21 cellular contexts compared by ENCODE assay signal in genomic region chr6:39102821-39103136, GRCh38. TPM values are rescaled to one million over a fixed set of nuclear protein-coding genes. Genes with fewer than 3 reads are reported as not detected.
A peak's percentile ranks its signal among the peaks of the same experiment; 100 is the strongest.
DNase-seq lines count a peak whose midpoint lies in the region; ATAC-seq and TF ChIP-seq lines count a peak whose summit lies in the region.
"Had no signal": no experiment of that assay in that cellular context is flagged by ENCODE, and none has a peak within 500 bp of the region (broad histone marks: within the 10 kb centered on the region; RNA-seq: fewer than 3 reads in every experiment).

No MANE protein-coding gene starts in this region.

- H3K27ac Mint-ChIP-seq in activated naive CD8-positive, alpha-beta T cell, result peak overlapping the region; percentile 10
- no peak overlapping the region for H3K27ac Mint-ChIP-seq in activated naive CD8-positive, alpha-beta T cell treated with anti-CD3 and anti-CD28 coated beads for 36 hours
- H3K27ac Mint-ChIP-seq in natural killer cell, result no peak overlapping the region
- H3K27ac Mint-ChIP-seq: activated CD4-positive, alpha-beta T cell treated with anti-CD3 and anti-CD28 coated beads, Interleukin-2, amount 10 ng/mL, durations not matched to agents 7 days and 5 days; endodermal cell; type B pancreatic cell had no signal

- no peaks in the 10 kb centered on the region for H3K9me3 Mint-ChIP-seq in activated naive CD8-positive, alpha-beta T cell (ENCODE audit: low read depth)
- no peaks in the 10 kb centered on the region for H3K9me3 Mint-ChIP-seq in activated naive CD8-positive, alpha-beta T cell treated with anti-CD3 and anti-CD28 coated beads for 36 hours
- no peaks in the 10 kb centered on the region for H3K9me3 Mint-ChIP-seq in natural killer cell
- H3K9me3 Mint-ChIP-seq: activated CD4-positive, alpha-beta T cell treated with anti-CD3 and anti-CD28 coated beads, Interleukin-2, amount 10 ng/mL, durations not matched to agents 7 days and 5 days; endodermal cell; type B pancreatic cell had no signal

- ATAC-seq in HG02610 (IDR thresholded peaks at IDR 0.05; ENCODE audit: unreplicated experiment) (peak; percentile 76), HG03442 (IDR thresholded peaks at IDR 0.05; ENCODE audit: unreplicated experiment) (peak; percentile 49), natural killer cell (no peak)

- DNase-seq in activated naive CD8-positive, alpha-beta T cell treated with anti-CD3 and anti-CD28 coated beads for 36 hours, result no peak
- DNase-seq in NCI-H2081 (lab: John Stamatoyannopoulos, UW) (no peak), NCI-H1436 treated with DMSO at 0.1 percent for 48 hours (lab: John Stamatoyannopoulos, UW) (no peak), natural killer cell (no peak)
- DNase-seq in activated CD4-positive, alpha-beta T cell treated with anti-CD3 and anti-CD28 coated beads for 48 hours, result no peak
- DNase-seq: amniotic stem cell; COR-L47; NCI-H146; stimulated activated CD4-positive, alpha-beta T cell treated with anti-CD3 and anti-CD28 coated beads, Interleukin-4, amount 100 ng/mL, for 4 hours had no signal

- peaks cover 34% of the 10 kb centered on the region for H3K36me3 Mint-ChIP-seq in activated naive CD8-positive, alpha-beta T cell
- peaks cover 41% of the 10 kb centered on the region for H3K36me3 Mint-ChIP-seq in activated naive CD8-positive, alpha-beta T cell treated with anti-CD3 and anti-CD28 coated beads for 36 hours
- H3K36me3 Mint-ChIP-seq in natural killer cell, result peaks cover 10% of the 10 kb centered on the region

- intact Hi-C loops in natural killer cell (cut with micrococcal nuclease), result loop anchor here (2.0 to 5.0 kb wide), 2 partner anchors 106 to 230 kb away; no protein-coding TSS in a partner anchor

- no peak for TF ChIP-seq CTCF in natural killer cell (IDR thresholded peaks at IDR 0.05)

- H3K27me3 Mint-ChIP-seq in activated naive CD8-positive, alpha-beta T cell, result no peaks in the 10 kb centered on the region
- H3K27me3 Mint-ChIP-seq in activated naive CD8-positive, alpha-beta T cell treated with anti-CD3 and anti-CD28 coated beads for 36 hours, result no peaks in the 10 kb centered on the region
- H3K27me3 Mint-ChIP-seq in natural killer cell (ENCODE audit: low read depth in 2 of 2), result no peaks in the 10 kb centered on the region
- H3K27me3 Mint-ChIP-seq: type B pancreatic cell had no signal

- peaks cover 32% of the 10 kb centered on the region for H3K4me1 Mint-ChIP-seq in activated naive CD8-positive, alpha-beta T cell (ENCODE audit: low read depth)
- H3K4me1 Mint-ChIP-seq in activated naive CD8-positive, alpha-beta T cell treated with anti-CD3 and anti-CD28 coated beads for 36 hours, result peaks cover 30% of the 10 kb centered on the region
- peaks cover 19 to 44% of the 10 kb centered on the region in 2 donors for H3K4me1 Mint-ChIP-seq in natural killer cell

- no peak overlapping the region for H3K4me3 Mint-ChIP-seq in activated naive CD8-positive, alpha-beta T cell
- no peak overlapping the region for H3K4me3 Mint-ChIP-seq in activated naive CD8-positive, alpha-beta T cell treated with anti-CD3 and anti-CD28 coated beads for 36 hours
- H3K4me3 Mint-ChIP-seq in natural killer cell, result no peak overlapping the region
- H3K4me3 Mint-ChIP-seq: activated CD4-positive, alpha-beta T cell treated with anti-CD3 and anti-CD28 coated beads, Interleukin-2, amount 10 ng/mL, durations not matched to agents 7 days and 5 days; endodermal cell; type B pancreatic cell had no signal

RNA-seq across cellular contexts. Expression of gene SAYSD1, which starts 12.2 kb away (rescaled TPM):
- total RNA-seq in activated naive CD8-positive, alpha-beta T cell treated with anti-CD3 and anti-CD28 coated beads for 36 hours, result 10 to 100 TPM; 11.3 TPM
- total RNA-seq in natural killer cell, result 10 to 100 TPM; 11.3 to 13.1 (median 11.5) TPM

RNA-seq across cellular contexts. Expression of gene GLP1R, which starts 54.2 kb away (rescaled TPM):
- under 1 TPM; 0.43 to 0.56 TPM for total RNA-seq in activated naive CD8-positive, alpha-beta T cell treated with anti-CD3 and anti-CD28 coated beads for 36 hours
- total RNA-seq in natural killer cell, result 1 to 10 TPM; 2.2 to 6.5 (median 3.0) TPM
- total RNA-seq: activated CD4-positive, alpha-beta T cell treated with anti-CD3 and anti-CD28 coated beads, Interleukin-2, amount 10 ng/mL, durations not matched to agents 7 days and 5 days; HT1080; LHCN-M2; NCI-H460; OCI-LY7; SJSA1; skeletal muscle tissue had no signal

Comparison
In these comparisons a context has a peak if more than half of its experiments do, and no peak if none do; other contexts are left out.
1. ATAC-seq: peak in HG02610 (single experiment) and HG03442 (single experiment); none in natural killer cell (0 of 3).